In the genomic region with DNA sequence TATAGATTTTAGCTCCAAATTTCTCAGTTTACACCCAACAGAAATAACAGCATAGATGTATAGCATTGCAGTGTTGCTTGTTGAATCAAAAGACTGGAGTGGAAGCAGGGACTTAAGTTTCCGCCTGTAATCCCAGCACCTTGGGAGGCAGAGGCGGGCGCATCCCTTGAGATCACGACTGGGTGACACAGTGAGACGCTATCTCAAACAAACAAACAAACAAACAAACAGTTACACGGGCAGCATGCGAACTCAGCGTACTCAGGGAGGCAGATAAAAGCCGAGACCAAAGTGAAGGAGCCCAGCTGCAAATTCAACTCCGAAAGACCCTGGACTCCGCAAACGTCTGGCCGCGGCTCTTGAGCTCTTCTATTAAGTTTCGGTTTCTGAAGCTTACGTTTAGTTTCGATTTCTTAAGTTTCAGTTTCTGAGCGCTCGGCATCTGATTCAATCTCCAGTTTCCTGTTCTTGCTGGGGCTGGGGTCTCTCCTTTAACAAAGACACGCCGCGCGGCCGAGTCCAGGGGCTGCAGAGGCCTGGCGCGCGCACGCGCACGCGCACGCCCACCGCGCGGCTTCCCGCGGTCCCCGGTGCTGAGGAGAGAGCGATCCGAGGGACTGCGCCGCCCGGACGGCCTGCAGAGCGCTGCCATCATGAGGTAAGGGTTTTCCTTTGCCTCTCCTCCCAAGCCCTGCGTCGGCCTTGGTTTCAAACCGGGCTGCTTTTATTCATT, we compare ENCODE assay signal across 8 cellular contexts. TPM values are rescaled to one million over a fixed set of nuclear protein-coding genes. Genes with fewer than 3 reads are reported as not detected.
DNase-seq lines count a peak whose midpoint lies in the region; ATAC-seq and TF ChIP-seq lines count a peak whose summit lies in the region.

A gene with protein sequence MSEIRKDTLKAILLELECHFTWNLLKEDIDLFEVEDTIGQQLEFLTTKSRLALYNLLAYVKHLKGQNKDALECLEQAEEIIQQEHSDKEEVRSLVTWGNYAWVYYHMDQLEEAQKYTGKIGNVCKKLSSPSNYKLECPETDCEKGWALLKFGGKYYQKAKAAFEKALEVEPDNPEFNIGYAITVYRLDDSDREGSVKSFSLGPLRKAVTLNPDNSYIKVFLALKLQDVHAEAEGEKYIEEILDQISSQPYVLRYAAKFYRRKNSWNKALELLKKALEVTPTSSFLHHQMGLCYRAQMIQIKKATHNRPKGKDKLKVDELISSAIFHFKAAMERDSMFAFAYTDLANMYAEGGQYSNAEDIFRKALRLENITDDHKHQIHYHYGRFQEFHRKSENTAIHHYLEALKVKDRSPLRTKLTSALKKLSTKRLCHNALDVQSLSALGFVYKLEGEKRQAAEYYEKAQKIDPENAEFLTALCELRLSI (plus strand): TSS at position 423 of the 733 bp plus-strand sequence. CDS start 231 bp downstream, at position 654.

- H3K4me1 Mint-ChIP-seq in nephron, result peaks cover 20% of the 10 kb centered on the region
- peaks cover 63% of the 10 kb centered on the region for H3K4me1 Mint-ChIP-seq in stimulated activated naive CD8-positive, alpha-beta T cell treated with anti-CD3 and anti-CD28 coated beads, Interleukin-15, Interleukin-2, amounts not matched to agents 100 ng/mL and 50 ng/mL, for 24 hours (ENCODE audit: low read depth)

- CTCF ChIA-PET in RWPE1 (lab: Yijun Ruan, JAX), result interaction anchor here (0.6 to 1.0 kb wide), 5 partner anchors 98 to 1789 kb away, joined by 3 to 6 read pairs (median 4); no protein-coding TSS in a partner anchor

- peaks cover 10% of the 10 kb centered on the region for H3K36me3 ChIP-seq in HUES64 (ENCODE audit: insufficient read depth, low read length)

- H3K4me1 ChIP-seq in HUES64 (ENCODE audit: insufficient read depth, low read length), result peaks cover 14% of the 10 kb centered on the region

- H3K9ac ChIP-seq in HUES64 (ENCODE audit: low read depth, low read length), result peak within 1 kb of the TSS; percentile 87

- peaks cover 15% of the 10 kb centered on the region for H3K36me3 Mint-ChIP-seq in nephron (ENCODE audit: low read depth)
- H3K36me3 Mint-ChIP-seq in stimulated activated naive CD8-positive, alpha-beta T cell treated with anti-CD3 and anti-CD28 coated beads, Interleukin-15, Interleukin-2, amounts not matched to agents 100 ng/mL and 50 ng/mL, for 24 hours (ENCODE audit: low read depth), result peaks cover 28% of the 10 kb centered on the region

- H3K27me3 Mint-ChIP-seq in nephron (ENCODE audit: low read depth), result peaks cover 3% of the 10 kb centered on the region
- H3K27me3 Mint-ChIP-seq in stimulated activated naive CD8-positive, alpha-beta T cell treated with anti-CD3 and anti-CD28 coated beads, Interleukin-15, Interleukin-2, amounts not matched to agents 100 ng/mL and 50 ng/mL, for 24 hours, result no peaks in the 10 kb centered on the region

- POLR2A ChIA-PET in RWPE1 (lab: Yijun Ruan, JAX; ENCODE audit: low non-redundant PET), result interaction anchor here (0.7 to 1.2 kb wide), 3 partner anchors 16 to 195 kb away, joined by 3 read pairs; a partner anchor contains a TSS

- DNase-seq in DMS 273 treated with DMSO at 0.1 percent for 48 hours (lab: John Stamatoyannopoulos, UW), result peak; percentile 9
- DNase-seq in RWPE1 (ENCODE audit: low spot score), result peak; percentile 77
- DNase-seq in activated gamma-delta T cell treated with Interleukin-2 at 50 U/mL for 16 hours, result peak; percentile 55
- peak; percentile 87 for DNase-seq in fibroblast of villous mesenchyme (ENCODE audit: low read depth)

- peak; percentile 78 for ATAC-seq in GM21390 (IDR thresholded peaks at IDR 0.05; ENCODE audit: unreplicated experiment)

- peak within 1 kb of the TSS; percentile 96 to 100 (median 98) for H3K4me3 Mint-ChIP-seq in nephron
- H3K4me3 Mint-ChIP-seq in stimulated activated naive CD8-positive, alpha-beta T cell treated with anti-CD3 and anti-CD28 coated beads, Interleukin-15, Interleukin-2, amounts not matched to agents 100 ng/mL and 50 ng/mL, for 24 hours, result peak within 1 kb of the TSS; percentile 91

- H3K9me3 ChIP-seq in HUES64 (ENCODE audit: insufficient read depth, low read depth, low read length), result no peaks in the 10 kb centered on the region

- TF ChIP-seq CTCF in RWPE1 (conservative IDR thresholded peaks at IDR 0.05; ENCODE audit: low read depth), result no peak
- TF ChIP-seq CTCF in fibroblast of villous mesenchyme (IDR thresholded peaks at IDR 0.05; ENCODE audit: insufficient read depth, low read depth, low read length), result no peak
- no peak for TF ChIP-seq CTCF in nephron (IDR thresholded peaks at IDR 0.05; ENCODE audit: unreplicated experiment in 3 of 3)

- no peaks in the 10 kb centered on the region for H3K9me3 Mint-ChIP-seq in nephron
- H3K9me3 Mint-ChIP-seq in stimulated activated naive CD8-positive, alpha-beta T cell treated with anti-CD3 and anti-CD28 coated beads, Interleukin-15, Interleukin-2, amounts not matched to agents 100 ng/mL and 50 ng/mL, for 24 hours, result peaks cover 6% of the 10 kb centered on the region

- H3K27ac ChIP-seq in HUES64 (ENCODE audit: low read depth, low read length) (peak within 1 kb of the TSS; percentile 22; the same call in 1 of the 2 replicates), RWPE1 (peak within 1 kb of the TSS; percentile 88)

- peaks cover 32% of the 10 kb centered on the region for H3K27me3 ChIP-seq in HUES64 (ENCODE audit: insufficient read depth, low read length)

- WGBS in HUES64, result 1% methylated on average over 48 of the region's 48 CpGs

- H3K4me3 ChIP-seq in HUES64 (ENCODE audit: low read length), result peak within 1 kb of the TSS; percentile 97
- peak within 1 kb of the TSS; percentile 75 for H3K4me3 ChIP-seq in fibroblast of villous mesenchyme (ENCODE audit: low read depth, low read length)

- peak within 1 kb of the TSS; percentile 99 to 100 (median 99) for H3K27ac Mint-ChIP-seq in nephron
- peak within 1 kb of the TSS; percentile 95 for H3K27ac Mint-ChIP-seq in stimulated activated naive CD8-positive, alpha-beta T cell treated with anti-CD3 and anti-CD28 coated beads, Interleukin-15, Interleukin-2, amounts not matched to agents 100 ng/mL and 50 ng/mL, for 24 hours

RNA-seq across cellular contexts. Expression of the gene that starts here (rescaled TPM):
- polyA plus RNA-seq in HUES64 (2013, experiment 1 of 2), result 3.8 TPM
- 4.4 TPM for polyA plus RNA-seq in HUES64 (2013, experiment 2 of 2)
- total RNA-seq in fibroblast of villous mesenchyme, result 36.7 and 52.7 TPM in 2 replicates

Comparison
In these comparisons a context has a peak if more than half of its experiments do, and no peak if none do; other contexts are left out.
1. Peak in every context shown above with its lines: DNase-seq, ATAC-seq, H3K4me3 ChIP-seq and H3K27ac ChIP-seq.
2. DNase-seq: peak in every context shown above with its lines; median percentile 87 in fibroblast of villous mesenchyme; 77 in RWPE1; 55 in activated gamma-delta T cell treated with Interleukin-2 at 50 U/mL for 16 hours; 9 in DMS 273 treated with DMSO at 0.1 percent for 48 hours.